Comparison of ENCODE assay signal across 15 cellular contexts in genomic region chr1:24900985-24901781, GRCh38. TPM values are rescaled to one million over a fixed set of nuclear protein-coding genes. Genes with fewer than 3 reads are reported as not detected.
DNase-seq lines count a peak whose midpoint lies in the region; TF ChIP-seq lines count a peak whose summit lies in the region.
"Had no signal": no experiment of that assay in that cellular context is flagged by ENCODE, and none has a peak within 500 bp of the region (broad histone marks: within the 10 kb centered on the region; RNA-seq: fewer than 3 reads in every experiment).

No MANE protein-coding gene starts in this region.

- no peaks in the 10 kb centered on the region for H3K27me3 ChIP-seq in OCI-LY3 (ENCODE audit: low read depth, low read length)
- H3K27me3 ChIP-seq in SJCRH30 = peaks cover 46% of the 10 kb centered on the region

- H3K9me3 Mint-ChIP-seq in activated naive CD8-positive, alpha-beta T cell treated with anti-CD3 and anti-CD28 coated beads for 36 hours = no peaks in the 10 kb centered on the region
- H3K9me3 Mint-ChIP-seq in stimulated activated naive CD8-positive, alpha-beta T cell treated with anti-CD3 and anti-CD28 coated beads, Interleukin-15, Interleukin-2, amounts not matched to agents 100 ng/mL and 50 ng/mL, for 24 hours = no peaks in the 10 kb centered on the region
- H3K9me3 Mint-ChIP-seq: H9, WTC11 had no signal

- H3K4me1 ChIP-seq in OCI-LY3 (ENCODE audit: low read length) (peaks cover 25% of the 10 kb centered on the region), SJCRH30 (no peaks in the 10 kb centered on the region)
- H3K4me1 ChIP-seq: A549 had no signal

- no peak for TF ChIP-seq CTCF in OCI-LY3 (IDR thresholded peaks at IDR 0.05; ENCODE audit: low read depth, low read length)

- no peak overlapping the region for H3K9ac ChIP-seq in OCI-LY3 (ENCODE audit: low read length)

- no peak overlapping the region for H3K27ac ChIP-seq in OCI-LY3 (ENCODE audit: low read length)
- H3K27ac ChIP-seq in SJCRH30 = no peak overlapping the region
- H3K27ac ChIP-seq: A549 had no signal

- no peaks in the 10 kb centered on the region for H3K9me3 ChIP-seq in OCI-LY3 (ENCODE audit: insufficient read depth, low read length)
- no peaks in the 10 kb centered on the region for H3K9me3 ChIP-seq in SJCRH30 (replicated peaks)
- H3K9me3 ChIP-seq: A549 had no signal

- H3K4me2 ChIP-seq in OCI-LY3 (ENCODE audit: low read length) = peak overlapping the region; percentile 30; the same call in 1 of the 2 replicates
- H3K4me2 ChIP-seq: A549 had no signal

- H3K79me2 ChIP-seq in OCI-LY3 (ENCODE audit: low read length) = no peaks in the 10 kb centered on the region

- H3K27ac Mint-ChIP-seq in activated naive CD8-positive, alpha-beta T cell treated with anti-CD3 and anti-CD28 coated beads for 36 hours = peak overlapping the region; percentile 85
- H3K27ac Mint-ChIP-seq in stimulated activated naive CD8-positive, alpha-beta T cell treated with anti-CD3 and anti-CD28 coated beads, Interleukin-15, Interleukin-2, amounts not matched to agents 100 ng/mL and 50 ng/mL, for 24 hours = peak overlapping the region; percentile 63
- H3K27ac Mint-ChIP-seq: WTC11 had no signal

- H2AFZ ChIP-seq in OCI-LY3 (ENCODE audit: low read depth, low read length) = no peak overlapping the region

- no peak overlapping the region for H3K4me3 Mint-ChIP-seq in activated naive CD8-positive, alpha-beta T cell treated with anti-CD3 and anti-CD28 coated beads for 36 hours
- peak overlapping the region; percentile 37 for H3K4me3 Mint-ChIP-seq in stimulated activated naive CD8-positive, alpha-beta T cell treated with anti-CD3 and anti-CD28 coated beads, Interleukin-15, Interleukin-2, amounts not matched to agents 100 ng/mL and 50 ng/mL, for 24 hours
- H3K4me3 Mint-ChIP-seq: H9, WTC11 had no signal

- peak; percentile 4 for DNase-seq in activated CD4-positive, alpha-beta T cell treated with anti-CD3 and anti-CD28 coated beads for 1 hour
- no peak for DNase-seq in activated CD4-positive, alpha-beta T cell treated with anti-CD3 and anti-CD28 coated beads, Interleukin-2, amount 50 U/mL, for 4 hours
- DNase-seq in activated naive CD8-positive, alpha-beta T cell treated with anti-CD3 and anti-CD28 coated beads for 36 hours = no peak
- no peak for DNase-seq in SJCRH30
- DNase-seq in NCI-H2227 treated with DMSO at 0.1 percent for 48 hours (lab: John Stamatoyannopoulos, UW) = no peak
- no peak for DNase-seq in middle frontal gyrus (ENCODE audit: extremely low spot score, low spot score)
- DNase-seq: amygdala; effector CD4-positive, alpha-beta T cell; foreskin fibroblast; NCI-H1092 had no signal

- peaks cover 36% of the 10 kb centered on the region for H3K4me1 Mint-ChIP-seq in activated naive CD8-positive, alpha-beta T cell treated with anti-CD3 and anti-CD28 coated beads for 36 hours
- H3K4me1 Mint-ChIP-seq in stimulated activated naive CD8-positive, alpha-beta T cell treated with anti-CD3 and anti-CD28 coated beads, Interleukin-15, Interleukin-2, amounts not matched to agents 100 ng/mL and 50 ng/mL, for 24 hours (ENCODE audit: low read depth) = peaks cover 58% of the 10 kb centered on the region

- H3K36me3 ChIP-seq in OCI-LY3 (replicated peaks; ENCODE audit: low read depth, low read length) (peaks cover 11% of the 10 kb centered on the region), SJCRH30 (no peaks in the 10 kb centered on the region)

- H4K20me1 ChIP-seq in OCI-LY3 (ENCODE audit: insufficient read depth, low read length) = peaks cover 21% of the 10 kb centered on the region

- H3K36me3 Mint-ChIP-seq in activated naive CD8-positive, alpha-beta T cell treated with anti-CD3 and anti-CD28 coated beads for 36 hours = peaks cover 23% of the 10 kb centered on the region
- peaks cover 42% of the 10 kb centered on the region for H3K36me3 Mint-ChIP-seq in stimulated activated naive CD8-positive, alpha-beta T cell treated with anti-CD3 and anti-CD28 coated beads, Interleukin-15, Interleukin-2, amounts not matched to agents 100 ng/mL and 50 ng/mL, for 24 hours (ENCODE audit: low read depth)
- H3K36me3 Mint-ChIP-seq: WTC11 had no signal

- peaks cover 13% of the 10 kb centered on the region for H3K27me3 Mint-ChIP-seq in activated naive CD8-positive, alpha-beta T cell treated with anti-CD3 and anti-CD28 coated beads for 36 hours
- H3K27me3 Mint-ChIP-seq in stimulated activated naive CD8-positive, alpha-beta T cell treated with anti-CD3 and anti-CD28 coated beads, Interleukin-15, Interleukin-2, amounts not matched to agents 100 ng/mL and 50 ng/mL, for 24 hours = no peaks in the 10 kb centered on the region

- H3K4me3 ChIP-seq in OCI-LY3 (ENCODE audit: low read length) (no peak overlapping the region), SJCRH30 (no peak overlapping the region)
- H3K4me3 ChIP-seq: A549 had no signal

RNA-seq across cellular contexts. Expression of gene RUNX3, which starts 28.9 kb away (rescaled TPM):
- 100 to 1,000 TPM; 144 TPM for total RNA-seq in activated naive CD8-positive, alpha-beta T cell treated with anti-CD3 and anti-CD28 coated beads for 36 hours
- total RNA-seq in SJCRH30 (2014; rRNA removed; shearing (Covaris generic)) = 0.02 TPM in 1 of 2 replicates, not detected in the other

Comparison
In these comparisons a context has a peak if more than half of its experiments do, and no peak if none do; other contexts are left out.
1. RNA of gene RUNX3, which starts 28.9 kb away (total RNA-seq): 144 TPM in activated naive CD8-positive, alpha-beta T cell treated with anti-CD3 and anti-CD28 coated beads for 36 hours; 0.02 TPM in SJCRH30; every median in the first group is over 100 times any median in the second.